Comparison of ENCODE assay signal across 23 cellular contexts in genomic region chr10:29859521-29860130, GRCh38.
DNase-seq lines count a peak whose midpoint lies in the region; ATAC-seq and TF ChIP-seq lines count a peak whose summit lies in the region.
"Had no signal": no experiment of that assay in that cellular context is flagged by ENCODE, and none has a peak within 500 bp of the region (broad histone marks: within the 10 kb centered on the region; RNA-seq: fewer than 3 reads in every experiment).

No MANE protein-coding gene starts in this region.

- no peak for TF ChIP-seq EP300 in SK-N-SH (IDR thresholded peaks at IDR 0.05; ENCODE audit: borderline replicate concordance in 1 of 2, low read depth in 1 of 2, low read length in 1 of 2)

- no peaks in the 10 kb centered on the region for H3K79me2 ChIP-seq in SK-N-SH (ENCODE audit: insufficient read depth)

- ATAC-seq in SK-N-SH treated with all-trans-retinoic acid at 6 μM for 48 hours (no peak), GM19397 (IDR thresholded peaks at IDR 0.05; ENCODE audit: unreplicated experiment) (no peak)
- ATAC-seq: activated CD4-positive, alpha-beta T cell treated with anti-CD3 and anti-CD28 coated beads for 36 hours; CD8-positive, alpha-beta T cell; HepG2 had no signal

- H3K27ac Mint-ChIP-seq in chondrocyte (ENCODE audit: unreplicated experiment): peak overlapping the region; percentile 61
- peak overlapping the region in 2 of 3 experiments; percentile 72 to 75 for H3K27ac Mint-ChIP-seq in nephron
- H3K27ac Mint-ChIP-seq: activated CD4-positive, alpha-beta T cell treated with anti-CD3 and anti-CD28 coated beads for 36 hours; CD8-positive, alpha-beta T cell; immature natural killer cell; nephron progenitor cell had no signal

- TF ChIP-seq RAD21 in SK-N-SH (IDR thresholded peaks at IDR 0.05; ENCODE audit: low read length): no peak

- no peak for TF ChIP-seq POLR2A in vagina (IDR thresholded peaks at IDR 0.05)

- DNase-seq in SK-N-SH (no peak), chondrocyte (ENCODE audit: low spot score) (no peak), vagina (ENCODE audit: extremely low spot score in 2 of 2) (no peak), hippocampal formation (lab: John Stamatoyannopoulos, UW) (no peak)
- DNase-seq in activated effector memory CD4-positive, alpha-beta T cell treated with Interleukin-2 at 50 U/mL for 16 hours: no peak
- DNase-seq: activated CD4-positive, alpha-beta T cell treated with anti-CD3 and anti-CD28 coated beads for 36 hours; activated naive CD4-positive, alpha-beta T cell treated with anti-CD3 and anti-CD28 coated beads, Interleukin-2, amount 50 U/mL, for 16 hours; CD8-positive, alpha-beta T cell; effector CD4-positive, alpha-beta T cell; glutamatergic neuron; H7; immature natural killer cell; nephron progenitor cell; NK-92 treated with Interleukin-12 subunit alpha and Interleukin-12 subunit beta, amount 100 ng/mL, for 24 hours; right cardiac atrium; SHP77; stimulated activated CD4-positive, alpha-beta T cell treated with anti-CD3 and anti-CD28 coated beads, Interleukin-2, amount 100 ng/mL, for 24 hours had no signal

- peaks cover 38% of the 10 kb centered on the region for H3F3A ChIP-seq in SK-N-SH (replicated peaks; ENCODE audit: insufficient read depth)

- peaks cover 51% of the 10 kb centered on the region for H3K4me1 Mint-ChIP-seq in chondrocyte (ENCODE audit: low read depth)
- H3K4me1 Mint-ChIP-seq in nephron: peaks cover 47% of the 10 kb centered on the region
- H3K4me1 Mint-ChIP-seq: activated CD4-positive, alpha-beta T cell treated with anti-CD3 and anti-CD28 coated beads for 36 hours; immature natural killer cell had no signal

- H4K20me1 ChIP-seq in SK-N-SH (ENCODE audit: insufficient read depth): no peaks in the 10 kb centered on the region

- H3K4me1 ChIP-seq in SK-N-SH (ENCODE audit: control insufficient read depth in 1 of 2, insufficient read depth in 2 of 2, low read depth in 1 of 2, low read length in 1 of 2) (peaks cover 0 to 40% of the 10 kb centered on the region in 2 experiments; a peak in 3 of 4 replicates), vagina (peaks cover 59% of the 10 kb centered on the region)

- H3K36me3 Mint-ChIP-seq in chondrocyte (ENCODE audit: low read depth) (no peaks in the 10 kb centered on the region), nephron (ENCODE audit: low read depth) (no peaks in the 10 kb centered on the region)
- H3K36me3 Mint-ChIP-seq: CD8-positive, alpha-beta T cell; immature natural killer cell had no signal

- H3K36me3 ChIP-seq in SK-N-SH (replicated peaks in 1 of 2; ENCODE audit: control insufficient read depth in 1 of 2, insufficient read depth in 2 of 2, low read length in 1 of 2) (no peaks in the 10 kb centered on the region), vagina (no peaks in the 10 kb centered on the region)
- H3K36me3 ChIP-seq: cardiac muscle cell had no signal

- H3K4me3 ChIP-seq in SK-N-SH (ENCODE audit: low read depth in 2 of 2, low read length in 1 of 2) (no peak overlapping the region), vagina (no peak overlapping the region)
- H3K4me3 ChIP-seq: cardiac muscle cell had no signal

- no peak overlapping the region for H2AFZ ChIP-seq in SK-N-SH (ENCODE audit: low read depth)

- H3K27me3 ChIP-seq in SK-N-SH (ENCODE audit: insufficient read depth) (no peaks in the 10 kb centered on the region), vagina (no peaks in the 10 kb centered on the region)
- H3K27me3 ChIP-seq: cardiac muscle cell had no signal

- CTCF ChIA-PET in SK-N-SH (lab: Yijun Ruan, JAX): interaction anchor here (1.0 kb wide), 1 partner anchor 10 kb away, joined by 4 read pairs; no protein-coding TSS in a partner anchor

- peak overlapping the region in 1 of 2 experiments; percentile 70; a peak in 2 of 4 replicates for H3K27ac ChIP-seq in SK-N-SH (ENCODE audit: low read depth in 2 of 2, low read length in 1 of 2)
- H3K27ac ChIP-seq in vagina: peak overlapping the region; percentile 44
- H3K27ac ChIP-seq: 22Rv1 had no signal

- H3K27me3 Mint-ChIP-seq in chondrocyte (ENCODE audit: low read depth) (no peaks in the 10 kb centered on the region), nephron (ENCODE audit: low read depth) (peaks cover 4% of the 10 kb centered on the region)

- TF ChIP-seq CTCF in SK-N-SH (IDR thresholded peaks at IDR 0.05) (no peak), chondrocyte (IDR thresholded peaks at IDR 0.05) (no peak), nephron (IDR thresholded peaks at IDR 0.05; ENCODE audit: unreplicated experiment in 3 of 3) (no peak), vagina (IDR thresholded peaks at IDR 0.05) (no peak)

- intact Hi-C loops in vagina (cut with DNase I): no loop called here

- no peaks in the 10 kb centered on the region for H3K9me3 Mint-ChIP-seq in chondrocyte (ENCODE audit: low read depth)
- no peaks in the 10 kb centered on the region for H3K9me3 Mint-ChIP-seq in nephron
- H3K9me3 Mint-ChIP-seq: CD8-positive, alpha-beta T cell; immature natural killer cell; nephron progenitor cell had no signal

- no peak overlapping the region for H3K9ac ChIP-seq in SK-N-SH

- 82% methylated on average over 6 of the region's 6 CpGs for WGBS in SK-N-SH (ENCODE audit: low lambda C conversion rate)

- no peak overlapping the region for H3K4me3 Mint-ChIP-seq in chondrocyte (ENCODE audit: unreplicated experiment)
- no peak overlapping the region for H3K4me3 Mint-ChIP-seq in nephron
- H3K4me3 Mint-ChIP-seq: activated CD4-positive, alpha-beta T cell treated with anti-CD3 and anti-CD28 coated beads for 36 hours; CD8-positive, alpha-beta T cell; immature natural killer cell; nephron progenitor cell had no signal

- H3K4me2 ChIP-seq in SK-N-SH: no peak overlapping the region

- H3K9me2 ChIP-seq in SK-N-SH: no peaks in the 10 kb centered on the region

- POLR2A ChIA-PET in SK-N-SH (lab: Yijun Ruan, JAX): no interaction called here

- H3K9me3 ChIP-seq in SK-N-SH: no peaks in the 10 kb centered on the region
- H3K9me3 ChIP-seq in vagina: no peaks in the 10 kb centered on the region

TF ChIP-seq in SK-N-SH, 30 proteins besides CTCF, POLR2A, EP300 and RAD21:
- TF ChIP-seq, protein P1, sequence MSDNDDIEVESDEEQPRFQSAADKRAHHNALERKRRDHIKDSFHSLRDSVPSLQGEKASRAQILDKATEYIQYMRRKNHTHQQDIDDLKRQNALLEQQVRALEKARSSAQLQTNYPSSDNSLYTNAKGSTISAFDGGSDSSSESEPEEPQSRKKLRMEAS (IDR thresholded peaks at IDR 0.05; ENCODE audit: low read depth): 0 out of 2 replicates have a peak, but pooled peaks have one; percentile 37
- TF ChIP-seq ELF1 (IDR thresholded peaks at IDR 0.05) (no peak), FOSL2 (IDR thresholded peaks at IDR 0.05; ENCODE audit: borderline replicate concordance, low read depth) (peak; percentile 48; the same call in 1 of the 2 replicates), NFIC (IDR thresholded peaks at IDR 0.05; ENCODE audit: borderline replicate concordance) (peak; percentile 48; the same call in 1 of the 2 replicates), TCF12 (IDR thresholded peaks at IDR 0.05) (peak; percentile 54)
- TF ChIP-seq, protein P2, sequence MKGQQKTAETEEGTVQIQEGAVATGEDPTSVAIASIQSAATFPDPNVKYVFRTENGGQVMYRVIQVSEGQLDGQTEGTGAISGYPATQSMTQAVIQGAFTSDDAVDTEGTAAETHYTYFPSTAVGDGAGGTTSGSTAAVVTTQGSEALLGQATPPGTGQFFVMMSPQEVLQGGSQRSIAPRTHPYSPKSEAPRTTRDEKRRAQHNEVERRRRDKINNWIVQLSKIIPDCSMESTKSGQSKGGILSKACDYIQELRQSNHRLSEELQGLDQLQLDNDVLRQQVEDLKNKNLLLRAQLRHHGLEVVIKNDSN (IDR thresholded peaks at IDR 0.05; ENCODE audit: borderline replicate concordance, low read depth): no peak
- TF ChIP-seq, protein P3, sequence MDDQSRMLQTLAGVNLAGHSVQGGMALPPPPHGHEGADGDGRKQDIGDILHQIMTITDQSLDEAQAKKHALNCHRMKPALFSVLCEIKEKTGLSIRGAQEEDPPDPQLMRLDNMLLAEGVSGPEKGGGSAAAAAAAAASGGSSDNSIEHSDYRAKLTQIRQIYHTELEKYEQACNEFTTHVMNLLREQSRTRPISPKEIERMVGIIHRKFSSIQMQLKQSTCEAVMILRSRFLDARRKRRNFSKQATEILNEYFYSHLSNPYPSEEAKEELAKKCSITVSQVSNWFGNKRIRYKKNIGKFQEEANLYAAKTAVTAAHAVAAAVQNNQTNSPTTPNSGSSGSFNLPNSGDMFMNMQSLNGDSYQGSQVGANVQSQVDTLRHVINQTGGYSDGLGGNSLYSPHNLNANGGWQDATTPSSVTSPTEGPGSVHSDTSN (IDR thresholded peaks at IDR 0.05): 0 out of 2 replicates have a peak, but pooled peaks have one; percentile 21

TF ChIP-seq in SK-N-SH treated with all-trans-retinoic acid at 6 μM for 48 hours, 23 proteins besides CTCF, POLR2A, EP300 and RAD21 (continues in another document):
- TF ChIP-seq ISL1 (CRISPR knock-in tag; IDR thresholded peaks at IDR 0.05) (no peak), CREB5 (CRISPR knock-in tag; IDR thresholded peaks at IDR 0.05; ENCODE audit: low read depth) (no peak), PPARA (CRISPR knock-in tag; IDR thresholded peaks at IDR 0.05; ENCODE audit: borderline replicate concordance) (no peak), ESRRG (CRISPR knock-in tag; IDR thresholded peaks at IDR 0.05) (no peak), BACH2 (CRISPR knock-in tag; IDR thresholded peaks at IDR 0.05; ENCODE audit: borderline replicate concordance) (no peak), ZC3H10 (CRISPR knock-in tag; IDR thresholded peaks at IDR 0.05) (no peak), ARNTL (CRISPR knock-in tag; IDR thresholded peaks at IDR 0.05; ENCODE audit: borderline replicate concordance, low read depth) (no peak)
